In the genomic region with DNA sequence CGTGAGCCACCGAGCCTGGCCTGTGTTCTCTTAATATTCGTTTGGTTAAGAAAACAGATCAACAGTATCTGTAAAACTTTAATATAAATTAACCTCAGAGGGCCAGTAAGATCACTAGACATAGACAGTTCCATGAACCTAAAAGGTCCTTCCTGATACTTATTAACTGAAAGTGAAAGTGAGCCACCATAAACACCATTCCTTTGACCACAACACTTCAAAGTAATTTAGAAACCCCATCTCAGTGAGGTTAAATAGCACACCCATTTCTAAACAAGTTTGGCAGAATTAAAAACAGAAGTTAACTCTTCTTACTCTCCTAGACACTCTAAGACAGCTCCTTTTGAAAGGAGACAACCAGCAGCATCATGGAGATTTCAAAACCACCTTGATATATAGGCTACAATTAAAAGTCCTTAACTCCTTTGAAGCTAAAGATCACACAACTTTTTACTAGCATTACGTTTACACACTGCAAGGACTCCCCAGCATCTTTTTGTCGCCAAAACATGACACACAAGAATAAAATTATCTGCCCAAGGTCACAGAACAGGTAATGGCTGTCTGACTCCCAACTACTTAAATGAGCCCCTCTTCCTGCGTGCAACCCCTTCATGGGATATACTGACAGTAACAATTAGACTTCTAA, we compare ENCODE assay signal across 8 cellular contexts. TPM values are rescaled to one million over a fixed set of nuclear protein-coding genes. Genes with fewer than 3 reads are reported as not detected.
DNase-seq lines count a peak whose midpoint lies in the region; ATAC-seq and TF ChIP-seq lines count a peak whose summit lies in the region.

No MANE protein-coding gene starts in this region.

- peak overlapping the region; percentile 99 to 100 for H3K4me3 ChIP-seq in ascending aorta
- H3K4me3 ChIP-seq in right lobe of liver = peak overlapping the region; percentile 82 to 96 (median 87)
- H3K4me3 ChIP-seq in vagina = peak overlapping the region; percentile 96 to 99
- no peak overlapping the region for H3K4me3 ChIP-seq in lower leg skin (ENCODE audit: low read depth, poor library complexity, severe bottlenecking)

- peak; percentile 28 for ATAC-seq in HG03469 (IDR thresholded peaks at IDR 0.05; ENCODE audit: unreplicated experiment)
- ATAC-seq in right lobe of liver = peak in 3 of 4 donors; percentile 18 to 41 (median 19)
- no peak for ATAC-seq in GM21825 (IDR thresholded peaks at IDR 0.05; ENCODE audit: unreplicated experiment)

- WGBS in right lobe of liver (ENCODE audit: insufficient coverage, low coverage, low lambda C conversion rate, missing lambda C conversion rate) = 10% methylated on average over 6 of the region's 6 CpGs
- 18 to 28% methylated on average over 6 of the region's 6 CpGs for WGBS in lower leg skin, 2 donors

- peak; percentile 12 for DNase-seq in GF-D8 (lab: John Stamatoyannopoulos, UW)
- DNase-seq in ascending aorta (ENCODE audit: low spot score in 2 of 2) = no peak
- DNase-seq in right lobe of liver = no peak
- DNase-seq in vagina (ENCODE audit: extremely low spot score in 2 of 2) = no peak
- no peak for DNase-seq in lower leg skin (ENCODE audit: low spot score in 2 of 2)
- no peak for DNase-seq in NCI-H2227 treated with DMSO at 0.1 percent for 48 hours (lab: John Stamatoyannopoulos, UW)

- H3K9me3 ChIP-seq in ascending aorta = no peaks in the 10 kb centered on the region
- H3K9me3 ChIP-seq in right lobe of liver = no peaks in the 10 kb centered on the region
- no peaks in the 10 kb centered on the region for H3K9me3 ChIP-seq in vagina

- H3K36me3 ChIP-seq in ascending aorta = no peaks in the 10 kb centered on the region
- no peaks in the 10 kb centered on the region for H3K36me3 ChIP-seq in right lobe of liver
- H3K36me3 ChIP-seq in vagina = no peaks in the 10 kb centered on the region

- peaks cover 0 to 22% of the 10 kb centered on the region in 2 donors for H3K4me1 ChIP-seq in ascending aorta
- peaks cover 0 to 18% (median 4%) of the 10 kb centered on the region in 4 donors for H3K4me1 ChIP-seq in right lobe of liver
- peaks cover 34% of the 10 kb centered on the region for H3K4me1 ChIP-seq in vagina

- H3K27me3 ChIP-seq in ascending aorta (no peaks in the 10 kb centered on the region), right lobe of liver (no peaks in the 10 kb centered on the region), vagina (no peaks in the 10 kb centered on the region)

- H3K27ac ChIP-seq in ascending aorta = no peak overlapping the region
- peak overlapping the region; percentile 17 to 68 (median 55) for H3K27ac ChIP-seq in right lobe of liver
- H3K27ac ChIP-seq in vagina = peak overlapping the region; percentile 92

- no peak for TF ChIP-seq CTCF in ascending aorta (IDR thresholded peaks at IDR 0.05)
- no peak for TF ChIP-seq CTCF in right lobe of liver (IDR thresholded peaks at IDR 0.05)
- no peak for TF ChIP-seq CTCF in vagina (IDR thresholded peaks at IDR 0.05)
- no peak for TF ChIP-seq CTCF in lower leg skin (IDR thresholded peaks at IDR 0.05)

- intact Hi-C loops in ascending aorta (cut with DNase I) (no loop called here), right lobe of liver (cut with DNase I) (no loop called here), vagina (cut with DNase I) (no loop called here), lower leg skin (cut with DNase I; ENCODE audit: low total_unique reads) (no loop called here)

- TF ChIP-seq POLR2A in right lobe of liver (IDR thresholded peaks at IDR 0.05) (no peak), vagina (IDR thresholded peaks at IDR 0.05) (no peak), lower leg skin (IDR thresholded peaks at IDR 0.05) (no peak)

RNA-seq across cellular contexts. Expression of a gene that starts 2.2 kb away (rescaled TPM):
- total RNA-seq in ascending aorta (40.0 TPM), right lobe of liver (10 to 100 TPM in 3 of 6 experiments, 1 to 10 TPM in 3; 4.6 to 12.1 (median 8.3) TPM), vagina (24.6 TPM), lower leg skin (10 to 100 TPM; 29.5 to 42.6 (median 37.5) TPM)

Comparison
In these comparisons a context has a peak if more than half of its experiments do, and no peak if none do; other contexts are left out.
1. H3K27ac ChIP-seq: peak in right lobe of liver (3 of 3) and vagina (single experiment); none in ascending aorta (0 of 2).